ENCODE assay signal across 2 cellular contexts in the genomic region with DNA sequence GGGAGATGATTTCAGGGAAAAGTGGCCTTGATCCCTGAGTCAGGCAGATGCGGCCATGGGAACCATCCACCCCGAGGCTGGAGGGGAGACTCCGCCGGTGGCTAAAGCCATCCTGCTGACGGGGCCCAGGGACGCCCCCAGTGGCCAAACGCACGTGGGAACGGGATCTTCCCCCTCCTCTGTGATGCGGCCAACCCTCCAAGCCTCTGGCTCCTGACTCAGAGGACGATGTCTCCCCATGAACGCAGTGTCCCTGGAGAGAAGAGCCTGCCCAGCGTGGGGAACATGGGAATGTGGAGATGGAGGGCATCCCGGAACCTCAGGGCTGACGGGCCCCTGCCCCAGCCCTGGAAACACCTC.
TF ChIP-seq lines count a peak whose summit lies in the region.

No MANE protein-coding gene starts in this region.

TF ChIP-seq in H1, 55 proteins besides CTCF, POLR2A, EP300 and RAD21:
- TF ChIP-seq KDM4A (IDR thresholded peaks at IDR 0.05; ENCODE audit: low read depth, low read length, severe bottlenecking) (no peak), CHD1 (IDR thresholded peaks at IDR 0.05; ENCODE audit: low read depth, low read length) (no peak), CEBPB (IDR thresholded peaks at IDR 0.05; ENCODE audit: low read depth, low read length) (no peak), SUZ12 (IDR thresholded peaks at IDR 0.05; ENCODE audit: low read length) (no peak), GABPA (IDR thresholded peaks at IDR 0.05; ENCODE audit: borderline replicate concordance, insufficient read depth, low read length) (peak; percentile 62; the same call in 1 of the 2 replicates)
- TF ChIP-seq, protein P1, sequence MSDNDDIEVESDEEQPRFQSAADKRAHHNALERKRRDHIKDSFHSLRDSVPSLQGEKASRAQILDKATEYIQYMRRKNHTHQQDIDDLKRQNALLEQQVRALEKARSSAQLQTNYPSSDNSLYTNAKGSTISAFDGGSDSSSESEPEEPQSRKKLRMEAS (IDR thresholded peaks at IDR 0.05) = peak; percentile 61
TF ChIP-seq in H1: peak in this region for 2.

TF ChIP-seq in HEK293T, 16 proteins besides CTCF, POLR2A, EP300 and RAD21:
- no peak for TF ChIP-seq BHLHE40 (IDR thresholded peaks at IDR 0.05; ENCODE audit: borderline replicate concordance)
- TF ChIP-seq HDGF (IDR thresholded peaks at IDR 0.05; ENCODE audit: borderline replicate concordance) = no peak
